Comparison of ENCODE assay signal across 8 cellular contexts in genomic region chr17:42183741-42184711, GRCh38. TPM values are rescaled to one million over a fixed set of nuclear protein-coding genes. Genes with fewer than 3 reads are reported as not detected.
DNase-seq lines count a peak whose midpoint lies in the region; ATAC-seq and TF ChIP-seq lines count a peak whose summit lies in the region.

No MANE protein-coding gene starts in this region.

- peak overlapping the region; percentile 84 for H3K14ac ChIP-seq in IMR-90 (replicated peaks; ENCODE audit: low read depth, low read length)

- intact Hi-C loops in CD14-positive monocyte (cut with micrococcal nuclease): loop anchor here in 1 of 2 donors (10.0 kb wide), 1 partner anchor 159 kb away; the partner anchor contains the start of gene NKIRAS2
- intact Hi-C loops in IMR-90 (cut with micrococcal nuclease): no loop called here
- intact Hi-C loops in activated naive CD4-positive, alpha-beta T cell treated with anti-CD3 and anti-CD28 coated beads for 36 hours (cut with micrococcal nuclease): loop anchor here (1.0 to 5.0 kb wide), 7 partner anchors 29 to 343 kb away; partner anchors contain the start of gene STAT5A
- intact Hi-C loops in head of caudate nucleus (cut with DNase I): loop anchor here (10.0 kb wide), 1 partner anchor 221 kb away; no protein-coding TSS in a partner anchor
- intact Hi-C loops in ovary (cut with DNase I): no loop called here
- intact Hi-C loops in testis (cut with DNase I; ENCODE audit: low total_unique reads): no loop called here

- H3K27ac ChIP-seq in IMR-90 (ENCODE audit: insufficient read depth, low read length) (peak overlapping the region; percentile 58), ovary (peak overlapping the region in 1 of 2 donors; percentile 13), testis (peak overlapping the region; percentile 4 to 43)

- H3K4ac ChIP-seq in IMR-90 (ENCODE audit: low read depth, low read length): peak overlapping the region; percentile 89

- peak overlapping the region; percentile 75 to 94; a peak in 3 of 4 replicates for H4K8ac ChIP-seq in IMR-90 (ENCODE audit: low read depth in 2 of 2, low read length in 2 of 2)

- BruUV-seq in IMR-90 (replicated peaks; lab: Mats Ljungman, UMichigan): no TSS peak

- peak; percentile 65 for TF ChIP-seq RAD21 in IMR-90 (IDR thresholded peaks at IDR 0.05; ENCODE audit: low read length)

- 0 out of 2 replicates have a peak overlapping the region, but pooled peaks have one; percentile 24 for H3K23ac ChIP-seq in IMR-90 (ENCODE audit: low read depth, low read length)

- ATAC-seq in GM19351 (IDR thresholded peaks at IDR 0.05; ENCODE audit: unreplicated experiment) (peak; percentile 69), IMR-90 (ENCODE audit: low read depth) (peak; percentile 92)

- TF ChIP-seq POLR2A in IMR-90 (IDR thresholded peaks at IDR 0.05; ENCODE audit: low read depth, low read length) (no peak), ovary (IDR thresholded peaks at IDR 0.05) (no peak), testis (IDR thresholded peaks at IDR 0.05) (no peak)

- H3K9me3 Mint-ChIP-seq in CD14-positive monocyte: peaks cover 0 to 8% (median 6%) of the 10 kb centered on the region in 7 donors
- no peaks in the 10 kb centered on the region for H3K9me3 Mint-ChIP-seq in activated naive CD4-positive, alpha-beta T cell treated with anti-CD3 and anti-CD28 coated beads for 36 hours

- peaks cover 9% of the 10 kb centered on the region for H3K4me1 ChIP-seq in IMR-90 (ENCODE audit: control insufficient read depth, insufficient read depth, low read length)
- H3K4me1 ChIP-seq in ovary (ENCODE audit: insufficient read depth): peaks cover 14% of the 10 kb centered on the region
- H3K4me1 ChIP-seq in testis: peaks cover 13% of the 10 kb centered on the region

- peak overlapping the region; percentile 46 for H2BK5ac ChIP-seq in IMR-90 (ENCODE audit: low read depth, low read length, poor library complexity, severe bottlenecking)

- dilution Hi-C loops in IMR-90 (cut with HindIII; ENCODE audit: low sequenced_read_pairs, unreplicated experiment): no loop called here

- peak overlapping the region; percentile 71 for H3K4me3 ChIP-seq in IMR-90 (ENCODE audit: insufficient read depth, low read depth, low read length)
- H3K4me3 ChIP-seq in ovary: peak overlapping the region; percentile 33
- peak overlapping the region; percentile 53 for H3K4me3 ChIP-seq in testis

- peak overlapping the region; percentile 8; the same call in 1 of the 2 replicates for H3K56ac ChIP-seq in IMR-90 (ENCODE audit: extremely low read depth, insufficient read depth, low read length)

- POLR2A ChIA-PET in IMR-90 (lab: Charles Lee; ENCODE audit: unreplicated experiment): no interaction called here

- peak overlapping the region; percentile 95 for H3K4me2 ChIP-seq in IMR-90 (ENCODE audit: low read depth, low read length)

- peaks cover 28% of the 10 kb centered on the region for H3K27me3 ChIP-seq in IMR-90 (ENCODE audit: control insufficient read depth, insufficient read depth, low read length)
- no peaks in the 10 kb centered on the region for H3K27me3 ChIP-seq in ovary
- no peaks in the 10 kb centered on the region for H3K27me3 ChIP-seq in testis

- H3K36me3 Mint-ChIP-seq in CD14-positive monocyte: peaks cover 0 to 3% of the 10 kb centered on the region in 2 donors
- no peaks in the 10 kb centered on the region for H3K36me3 Mint-ChIP-seq in activated naive CD4-positive, alpha-beta T cell treated with anti-CD3 and anti-CD28 coated beads for 36 hours (ENCODE audit: low read depth)

- peak overlapping the region; percentile 7 for H2AK9ac ChIP-seq in IMR-90 (replicated peaks; ENCODE audit: low read depth, low read length, poor library complexity)

- H3K27ac Mint-ChIP-seq in CD14-positive monocyte: peak overlapping the region; percentile 86 to 93 (median 92)
- H3K27ac Mint-ChIP-seq in activated naive CD4-positive, alpha-beta T cell treated with anti-CD3 and anti-CD28 coated beads for 36 hours: peak overlapping the region; percentile 70

- CTCF ChIA-PET in IMR-90 (lab: Yijun Ruan, JAX): interaction anchor here (1.0 kb wide), 2 partner anchors 10 to 12 kb away, joined by 3 read pairs; partner anchors contain the start of gene GHDC
- CTCF ChIA-PET in activated naive CD4-positive, alpha-beta T cell treated with anti-CD3 and anti-CD28 coated beads for 36 hours (lab: Charles Lee): interaction anchor here (0.8 to 2.2 kb wide), 5 partner anchors 10 to 223 kb away, joined by 3 to 9 read pairs (median 4); partner anchors contain the start of gene GHDC

- no peak for TF ChIP-seq EP300 in ovary (IDR thresholded peaks at IDR 0.05)

- H2BK15ac ChIP-seq in IMR-90 (ENCODE audit: low read depth, low read length): no peak overlapping the region

- in situ Hi-C loops in IMR-90 (cut with MboI; ENCODE audit: low sequenced_read_pairs): no loop called here

- H2BK20ac ChIP-seq in IMR-90 (ENCODE audit: low read depth, low read length): no peak overlapping the region

- TF ChIP-seq CTCF in CD14-positive monocyte (IDR thresholded peaks at IDR 0.05) (peak; percentile 96), IMR-90 (conservative IDR thresholded peaks at IDR 0.05; ENCODE audit: low read depth, low read length) (peak; percentile 96), ovary (IDR thresholded peaks at IDR 0.05) (peak; percentile 40 to 90 (median 81)), testis (IDR thresholded peaks at IDR 0.05) (peak; percentile 85 to 92 (median 88))

- peak overlapping the region; percentile 52; the same call in 1 of the 2 replicates for H3K18ac ChIP-seq in IMR-90 (ENCODE audit: low read depth, low read length)

- DNase-seq in CD14-positive monocyte (ENCODE audit: low spot score) (peak; percentile 75), IMR-90 (peak; percentile 63), SHP77 (lab: John Stamatoyannopoulos, UW) (peak; percentile 63 to 75), head of caudate nucleus (peak in 41 of 42 donors; percentile 31 to 88 (median 75)), ovary (peak; percentile 62 to 84 (median 72)), testis (peak; percentile 82)
- DNase-seq in activated naive CD4-positive, alpha-beta T cell treated with anti-CD3 and anti-CD28 coated beads for 36 hours: peak; percentile 77

- peak overlapping the region; percentile 87 to 95 for H3K4me3 Mint-ChIP-seq in CD14-positive monocyte
- peak overlapping the region; percentile 86 for H3K4me3 Mint-ChIP-seq in activated naive CD4-positive, alpha-beta T cell treated with anti-CD3 and anti-CD28 coated beads for 36 hours

- peak overlapping the region; percentile 77 for H3K9ac ChIP-seq in IMR-90 (ENCODE audit: low read depth, low read length)

- no peaks in the 10 kb centered on the region for H3K36me3 ChIP-seq in IMR-90 (ENCODE audit: control insufficient read depth, insufficient read depth, low read length)
- H3K36me3 ChIP-seq in ovary: no peaks in the 10 kb centered on the region
- H3K36me3 ChIP-seq in testis (ENCODE audit: low read depth, missing control alignments): no peaks in the 10 kb centered on the region

- no peak overlapping the region for H4K91ac ChIP-seq in IMR-90 (ENCODE audit: insufficient read depth, low read depth, low read length)

- H2AFZ ChIP-seq in IMR-90 (replicated peaks; ENCODE audit: low read length, poor library complexity): peak overlapping the region; percentile 94

- H2AK5ac ChIP-seq in IMR-90 (ENCODE audit: low read depth, low read length): peak overlapping the region; percentile 69

- no peaks in the 10 kb centered on the region for H3K79me1 ChIP-seq in IMR-90 (ENCODE audit: low read depth in 1 of 2, low read length in 2 of 2)

- peaks cover 23 to 29% (median 26%) of the 10 kb centered on the region in 3 donors for H3K27me3 Mint-ChIP-seq in CD14-positive monocyte (ENCODE audit: low read depth in 3 of 3)
- H3K27me3 Mint-ChIP-seq in activated naive CD4-positive, alpha-beta T cell treated with anti-CD3 and anti-CD28 coated beads for 36 hours (ENCODE audit: low read depth): peaks cover 22% of the 10 kb centered on the region

- WGBS in IMR-90 (ENCODE audit: extremely low coverage in 2 of 2, insufficient read length in 1 of 2), 2 experiments: 5% methylated on average over 63 of the region's 83 CpGs; no CpG with 5 or more reads in 1 of the 2 experiments
- WGBS in ovary, 3 donors: 4 to 7% (median 5%) methylated on average over 35 to 83 of the region's 83 CpGs
- WGBS in testis, 2 donors: 11 to 15% methylated on average over 25 to 59 of the region's 83 CpGs

- no peaks in the 10 kb centered on the region for H3K9me3 ChIP-seq in IMR-90 (ENCODE audit: control insufficient read depth, insufficient read depth, low read length)
- H3K9me3 ChIP-seq in ovary: no peaks in the 10 kb centered on the region
- no peaks in the 10 kb centered on the region for H3K9me3 ChIP-seq in testis

- peak overlapping the region; percentile 90 for H4K5ac ChIP-seq in IMR-90 (ENCODE audit: low read depth, low read length)

- H4K20me1 ChIP-seq in IMR-90 (ENCODE audit: insufficient read depth, low read length): 0 out of 2 replicates have a peak, but pooled peaks cover 2% of the 10 kb centered on the region

- peak overlapping the region; percentile 74; the same call in 1 of the 2 replicates for H2BK120ac ChIP-seq in IMR-90 (ENCODE audit: low read depth, low read length)

- peaks cover 75% of the 10 kb centered on the region for H3K4me1 Mint-ChIP-seq in CD14-positive monocyte
- H3K4me1 Mint-ChIP-seq in activated naive CD4-positive, alpha-beta T cell treated with anti-CD3 and anti-CD28 coated beads for 36 hours (ENCODE audit: low read depth): peaks cover 45% of the 10 kb centered on the region

- H3K9me1 ChIP-seq in IMR-90 (ENCODE audit: insufficient read depth, low read length): 0 out of 2 replicates have a peak, but pooled peaks cover 3% of the 10 kb centered on the region

RNA-seq across cellular contexts. Expression of gene HCRT, which starts 1.2 kb away (rescaled TPM):
- polyA plus RNA-seq in CD14-positive monocyte: not detected
- not detected in 2 replicates for total RNA-seq in IMR-90 (2012; rRNA removed)
- polyA plus RNA-seq in IMR-90 (2012; rRNA removed): not detected in 2 replicates
- not detected in 2 replicates for polyA plus RNA-seq in IMR-90 (2012; cell fraction: cytosol; rRNA removed)
- not detected in 2 replicates for polyA plus RNA-seq in IMR-90 (2012; cell fraction: nucleus; rRNA removed; ENCODE audit: low replicate concordance)
- not detected for total RNA-seq in activated naive CD4-positive, alpha-beta T cell treated with anti-CD3 and anti-CD28 coated beads for 36 hours
- not detected for total RNA-seq in ovary
- not detected for polyA plus RNA-seq in ovary
- total RNA-seq in testis: not detected
- polyA plus RNA-seq in testis (ENCODE audit: insufficient read depth, low read depth, low replicate concordance): not detected

RNA-seq across cellular contexts. Expression of gene KCNH4, which starts 3.1 kb away (rescaled TPM):
- polyA plus RNA-seq in CD14-positive monocyte (not detected), IMR-90 (2012; rRNA removed) (0.03 and 0.06 TPM in 2 replicates), ovary (under 1 TPM in 1 of 2 donors, not detected in 1; 0.07 TPM), testis (ENCODE audit: insufficient read depth, low read depth, low replicate concordance) (0.42 TPM)
- total RNA-seq in IMR-90 (2012; rRNA removed) (not detected in 2 replicates), ovary (under 1 TPM in 4 of 7 donors, not detected in 3; 0.08 to 0.40 (median 0.15) TPM), testis (under 1 TPM; 0.24 to 0.56 TPM)
- polyA plus RNA-seq in IMR-90 (2012; cell fraction: cytosol; rRNA removed): 0.02 and 0.05 TPM in 2 replicates
- polyA plus RNA-seq in IMR-90 (2012; cell fraction: nucleus; rRNA removed; ENCODE audit: low replicate concordance): 0.09 and 0.11 TPM in 2 replicates
- total RNA-seq in activated naive CD4-positive, alpha-beta T cell treated with anti-CD3 and anti-CD28 coated beads for 36 hours: under 1 TPM; 0.24 to 0.35 TPM

RNA-seq across cellular contexts. Expression of gene GHDC, which starts 10.3 kb away (rescaled TPM):
- polyA plus RNA-seq in CD14-positive monocyte (10 to 100 TPM; 20.0 to 20.6 TPM), IMR-90 (2012; rRNA removed) (5.2 and 6.1 TPM in 2 replicates), ovary (10 to 100 TPM in 1 of 2 donors, 1 to 10 TPM in 1; 9.2 to 30.4 TPM), testis (ENCODE audit: insufficient read depth, low read depth, low replicate concordance) (16.9 TPM)
- total RNA-seq in IMR-90 (2012; rRNA removed) (4.4 and 8.1 TPM in 2 replicates), ovary (10 to 100 TPM; 19.5 to 40.1 (median 31.0) TPM), testis (10 to 100 TPM; 28.3 to 36.6 TPM)
- polyA plus RNA-seq in IMR-90 (2012; cell fraction: cytosol; rRNA removed): 6.2 and 10.2 TPM in 2 replicates
- 17.1 and 33.1 TPM in 2 replicates for polyA plus RNA-seq in IMR-90 (2012; cell fraction: nucleus; rRNA removed; ENCODE audit: low replicate concordance)
- total RNA-seq in activated naive CD4-positive, alpha-beta T cell treated with anti-CD3 and anti-CD28 coated beads for 36 hours: 1 to 10 TPM; 9.0 to 9.7 TPM

RNA-seq across cellular contexts. Expression of gene RAB5C, which starts 29.2 kb away (rescaled TPM):
- polyA plus RNA-seq in CD14-positive monocyte: 100 to 1,000 TPM; 165 to 171 TPM
- total RNA-seq in IMR-90 (2012; rRNA removed): 112 and 126 TPM in 2 replicates
- 277 and 312 TPM in 2 replicates for polyA plus RNA-seq in IMR-90 (2012; rRNA removed)
- polyA plus RNA-seq in IMR-90 (2012; cell fraction: cytosol; rRNA removed): 208 and 308 TPM in 2 replicates
- 135 and 149 TPM in 2 replicates for polyA plus RNA-seq in IMR-90 (2012; cell fraction: nucleus; rRNA removed; ENCODE audit: low replicate concordance)
- 10 to 100 TPM; 32.5 to 36.6 TPM for total RNA-seq in activated naive CD4-positive, alpha-beta T cell treated with anti-CD3 and anti-CD28 coated beads for 36 hours
- 100 to 1,000 TPM in 2 of 7 donors, 10 to 100 TPM in 5; 53.8 to 114 (median 94.3) TPM for total RNA-seq in ovary
- 100 to 1,000 TPM; 124 to 130 TPM for polyA plus RNA-seq in ovary
- 100 to 1,000 TPM in 1 of 2 donors, 10 to 100 TPM in 1; 96.0 to 152 TPM for total RNA-seq in testis
- polyA plus RNA-seq in testis (ENCODE audit: insufficient read depth, low read depth, low replicate concordance): 139 TPM

Comparison
In these comparisons a context has a peak if more than half of its experiments do, and no peak if none do; other contexts are left out.
1. intact Hi-C loops: an anchor here in activated naive CD4-positive, alpha-beta T cell treated with anti-CD3 and anti-CD28 coated beads for 36 hours (1.0 to 5.0 kb wide) and head of caudate nucleus (10.0 kb wide); none called in IMR-90, ovary and testis.